2 cellular contexts compared by ENCODE assay signal in genomic region chr20:47982574-47983360, GRCh38.
TF ChIP-seq lines count a peak whose summit lies in the region.

No MANE protein-coding gene starts in this region.

TF ChIP-seq in HCT116, 20 proteins besides CTCF, POLR2A, EP300 and RAD21:
- no peak for TF ChIP-seq SIN3A (IDR thresholded peaks at IDR 0.05; ENCODE audit: low read depth)
- TF ChIP-seq CBX3 (IDR thresholded peaks at IDR 0.05; ENCODE audit: low read depth): no peak
- TF ChIP-seq CEBPB (IDR thresholded peaks at IDR 0.05; ENCODE audit: low read depth): no peak
- no peak for TF ChIP-seq FOSL1 (IDR thresholded peaks at IDR 0.05; ENCODE audit: low read depth)
- TF ChIP-seq TCF7L2 (IDR thresholded peaks at IDR 0.05; ENCODE audit: borderline replicate concordance, extremely low read depth, insufficient read depth, insufficient read length): no peak
TF ChIP-seq in HCT116: peak in this region for 0.

TF ChIP-seq in K562, 482 proteins besides CTCF, POLR2A, EP300 and RAD21:
- peak in 1 of 3 experiments; percentile 51; a peak in 2 of 6 replicates for TF ChIP-seq ZBTB11 (CRISPR knock-in tag; IDR thresholded peaks at IDR 0.05)
- TF ChIP-seq KLF1 (tag; IDR thresholded peaks at IDR 0.05): no peak
TF ChIP-seq in K562: peak in this region for 1.
